9 cellular contexts compared by ENCODE assay signal in the genomic region with DNA sequence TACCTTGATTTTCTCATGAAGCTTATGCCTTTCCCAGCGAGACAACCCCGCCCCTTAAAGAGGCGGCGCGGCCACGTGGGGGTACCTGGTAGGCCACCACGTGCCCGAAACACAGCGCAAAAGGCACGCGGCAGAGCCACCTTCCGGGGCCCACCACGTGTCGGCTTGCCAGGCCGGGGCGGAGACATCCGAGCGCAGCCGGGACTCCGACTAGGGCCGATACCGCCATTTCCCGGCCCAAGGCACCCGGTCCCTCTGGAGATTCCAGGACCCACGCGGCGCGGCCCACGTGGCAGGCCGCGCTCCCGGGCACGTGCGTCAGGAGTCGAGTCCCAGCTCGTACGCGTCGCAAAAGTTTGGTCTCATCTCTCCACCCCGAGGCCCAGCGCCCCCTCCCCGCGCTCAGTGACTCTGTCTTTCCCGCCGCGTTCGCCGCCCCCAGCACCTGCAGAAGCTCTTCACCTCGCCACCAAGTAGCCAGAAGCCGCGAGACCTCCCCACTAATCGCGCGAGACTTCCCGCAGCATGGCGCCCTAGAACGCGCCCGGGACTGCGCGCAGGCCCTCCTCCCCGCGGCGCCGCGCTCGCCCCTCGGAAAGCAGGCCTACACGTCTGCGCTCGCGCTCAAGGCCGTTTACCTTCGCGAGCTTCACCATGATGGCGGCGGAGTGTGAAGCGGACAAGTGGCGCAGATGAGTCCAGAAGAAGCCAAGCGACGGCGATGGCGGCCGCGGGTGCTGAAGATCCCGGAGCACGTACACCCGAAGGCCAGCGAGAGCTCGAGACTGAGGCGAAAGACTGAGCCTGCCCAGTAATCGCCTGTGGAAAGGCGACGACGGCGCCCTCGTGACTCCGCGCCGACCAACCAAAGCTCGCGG. TPM values are rescaled to one million over a fixed set of nuclear protein-coding genes. Genes with fewer than 3 reads are reported as not detected.
DNase-seq lines count a peak whose midpoint lies in the region; ATAC-seq, FAIRE-seq and TF ChIP-seq lines count a peak whose summit lies in the region.
"Had no signal": no experiment of that assay in that cellular context is flagged by ENCODE, and none has a peak within 500 bp of the region (broad histone marks: within the 10 kb centered on the region; RNA-seq: fewer than 3 reads in every experiment).

A gene with protein sequence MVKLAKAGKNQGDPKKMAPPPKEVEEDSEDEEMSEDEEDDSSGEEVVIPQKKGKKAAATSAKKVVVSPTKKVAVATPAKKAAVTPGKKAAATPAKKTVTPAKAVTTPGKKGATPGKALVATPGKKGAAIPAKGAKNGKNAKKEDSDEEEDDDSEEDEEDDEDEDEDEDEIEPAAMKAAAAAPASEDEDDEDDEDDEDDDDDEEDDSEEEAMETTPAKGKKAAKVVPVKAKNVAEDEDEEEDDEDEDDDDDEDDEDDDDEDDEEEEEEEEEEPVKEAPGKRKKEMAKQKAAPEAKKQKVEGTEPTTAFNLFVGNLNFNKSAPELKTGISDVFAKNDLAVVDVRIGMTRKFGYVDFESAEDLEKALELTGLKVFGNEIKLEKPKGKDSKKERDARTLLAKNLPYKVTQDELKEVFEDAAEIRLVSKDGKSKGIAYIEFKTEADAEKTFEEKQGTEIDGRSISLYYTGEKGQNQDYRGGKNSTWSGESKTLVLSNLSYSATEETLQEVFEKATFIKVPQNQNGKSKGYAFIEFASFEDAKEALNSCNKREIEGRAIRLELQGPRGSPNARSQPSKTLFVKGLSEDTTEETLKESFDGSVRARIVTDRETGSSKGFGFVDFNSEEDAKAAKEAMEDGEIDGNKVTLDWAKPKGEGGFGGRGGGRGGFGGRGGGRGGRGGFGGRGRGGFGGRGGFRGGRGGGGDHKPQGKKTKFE (minus strand): TSS at position 787 of the 878 bp plus-strand sequence. CDS start 131 bp downstream, at position 656.

- H3K4me2 ChIP-seq in HepG2 (ENCODE audit: low read depth, low read length), result peak within 1 kb of the TSS; percentile 88

- H3K4me3 ChIP-seq in AG10803 (ENCODE audit: low read length) (peak within 1 kb of the TSS; percentile 96), colonic mucosa (peak within 1 kb of the TSS; percentile 91), HepG2 (replicated peaks in 1 of 3; ENCODE audit: insufficient read depth in 1 of 3, low read depth in 2 of 3, low read length in 3 of 3) (peak within 1 kb of the TSS; percentile 80 to 100 (median 87))

- ATAC-seq in GM19043 (IDR thresholded peaks at IDR 0.05; ENCODE audit: low read depth, unreplicated experiment), result peak; percentile 87
- peak; percentile 81 for ATAC-seq in HG03378 (IDR thresholded peaks at IDR 0.05; ENCODE audit: unreplicated experiment)
- ATAC-seq in HepG2, result peak; percentile 94

- H4K20me1 ChIP-seq in HepG2 (ENCODE audit: insufficient read depth, low read length), result peaks cover 47% of the 10 kb centered on the region

- TF ChIP-seq RAD21 in HepG2 (CRISPR knock-in tag; IDR thresholded peaks at IDR 0.05), result peak; percentile 65

- H2AFZ ChIP-seq in HepG2 (ENCODE audit: low read length), result no peak within 1 kb of the TSS

- TF ChIP-seq POLR2A in HepG2 (IDR thresholded peaks at IDR 0.05; ENCODE audit: insufficient read depth in 1 of 2, low read depth in 2 of 2, low read length in 2 of 2), result peak; percentile 100

- peaks cover 10% of the 10 kb centered on the region for H3K4me1 ChIP-seq in colonic mucosa
- peaks cover 61% of the 10 kb centered on the region for H3K4me1 ChIP-seq in HepG2 (ENCODE audit: insufficient read depth, low read length)

- TF ChIP-seq CTCF in AG10803 (conservative IDR thresholded peaks at IDR 0.05; ENCODE audit: low read length) (no peak), colonic mucosa (IDR thresholded peaks at IDR 0.05) (no peak), HepG2 (CRISPR knock-in tag; IDR thresholded peaks at IDR 0.05) (peak; percentile 35; the same call in 1 of the 2 replicates)

- H3K9ac ChIP-seq in colonic mucosa (ENCODE audit: low read depth in 2 of 2, low read length in 2 of 2) (peak within 1 kb of the TSS; percentile 92 to 99), HepG2 (ENCODE audit: insufficient read depth, low read depth, low read length) (peak within 1 kb of the TSS; percentile 99)

- TF ChIP-seq EP300 in HepG2 (IDR thresholded peaks at IDR 0.05; ENCODE audit: low read depth in 2 of 2, low read length in 2 of 2) (peak; percentile 18 to 53; a peak in 2 of 4 replicates), HepG2 (CRISPR knock-in tag; IDR thresholded peaks at IDR 0.05; ENCODE audit: borderline replicate concordance) (peak; percentile 47)

- H3K27ac ChIP-seq in colonic mucosa (peak within 1 kb of the TSS; percentile 97), HepG2 (ENCODE audit: extremely low read length, insufficient read depth, low read length) (peak within 1 kb of the TSS; percentile 99)

- H3K27me3 ChIP-seq in colonic mucosa (no peaks in the 10 kb centered on the region), HepG2 (ENCODE audit: control insufficient read depth in 1 of 2, insufficient read depth in 2 of 2, low read length in 2 of 2) (peaks cover 0 to 2% of the 10 kb centered on the region in 2 experiments; a peak in 3 of 5 replicates)

- DNase-seq in AG10803 (ENCODE audit: low read depth) (peak; percentile 98), NCI-H460 (ENCODE audit: extremely low read depth, low read depth) (peak; percentile 97), colonic mucosa (peak; percentile 83), HepG2 (ENCODE audit: low spot score) (peak; percentile 96)
- DNase-seq in activated CD4-positive, alpha-beta T cell treated with anti-CD3 and anti-CD28 coated beads for 4 hours, result peak; percentile 88 to 91
- DNase-seq in stimulated activated CD4-positive, alpha-beta T cell treated with anti-CD3 and anti-CD28 coated beads, Interleukin-4, amount 100 ng/mL, for 48 hours (ENCODE audit: low read depth in 2 of 2), result peak; percentile 73 to 79

- peaks cover 55% of the 10 kb centered on the region for H3K79me2 ChIP-seq in HepG2 (ENCODE audit: insufficient read depth, low read length)

- POLR2A ChIA-PET in HepG2 (lab: Yijun Ruan, JAX), result interaction anchor here (0.5 to 5.1 kb wide), 62 partner anchors 10 to 751 kb away, joined by 3 to 155 read pairs (median 5); a partner anchor contains a TSS

- intact Hi-C loops in colonic mucosa (cut with DNase I) (loop anchor here (5.0 kb wide), 1 partner anchor 52 kb away; no protein-coding TSS in a partner anchor), HepG2 (cut with micrococcal nuclease; ENCODE audit: unreplicated experiment) (loop anchor here (5.0 kb wide), 2 partner anchors 248 to 412 kb away; no protein-coding TSS in a partner anchor)

- TSS peak; percentile 52 for BruUV-seq in HepG2 (replicated peaks; lab: Mats Ljungman, UMichigan)

- CTCF ChIA-PET in HepG2 (lab: Yijun Ruan, JAX; ENCODE audit: low intra/inter-chr PET ratio, low total read pairs), result no interaction called here

- H3K9me3 ChIP-seq in colonic mucosa (no peaks in the 10 kb centered on the region), HepG2 (ENCODE audit: low read length) (no peaks in the 10 kb centered on the region)

- in situ Hi-C loops in HepG2 (cut with HindIII; ENCODE audit: extremely low pct_ligation_motif_present, low pct_unique_long_range_greater_than_20kb), result no loop called here

- peak; percentile 63 for FAIRE-seq in HepG2 (lab: Jason Lieb, UNC)
- FAIRE-seq: endometrium had no signal

- H3K36me3 ChIP-seq in colonic mucosa (peaks cover 29% of the 10 kb centered on the region), HepG2 (replicated peaks in 1 of 2; ENCODE audit: control insufficient read depth in 1 of 2, insufficient read depth in 2 of 2, low read length in 2 of 2) (peaks cover 28 to 43% of the 10 kb centered on the region in 2 experiments)

- WGBS in HepG2 (ENCODE audit: low lambda C conversion rate), result 1% methylated on average over 47 of the region's 102 CpGs

TF ChIP-seq in HepG2, 621 proteins besides CTCF, POLR2A, EP300 and RAD21 (continues in another document):
- TF ChIP-seq EEA1 (CRISPR knock-in tag; IDR thresholded peaks at IDR 0.05; ENCODE audit: borderline replicate concordance), result peak; percentile 87; the same call in 1 of the 2 replicates
- TF ChIP-seq, protein P1, sequence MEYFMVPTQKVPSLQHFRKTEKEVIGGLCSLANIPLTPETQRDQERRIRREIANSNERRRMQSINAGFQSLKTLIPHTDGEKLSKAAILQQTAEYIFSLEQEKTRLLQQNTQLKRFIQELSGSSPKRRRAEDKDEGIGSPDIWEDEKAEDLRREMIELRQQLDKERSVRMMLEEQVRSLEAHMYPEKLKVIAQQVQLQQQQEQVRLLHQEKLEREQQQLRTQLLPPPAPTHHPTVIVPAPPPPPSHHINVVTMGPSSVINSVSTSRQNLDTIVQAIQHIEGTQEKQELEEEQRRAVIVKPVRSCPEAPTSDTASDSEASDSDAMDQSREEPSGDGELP (IDR thresholded peaks at IDR 0.05; ENCODE audit: borderline replicate concordance, low read depth), result no peak; the same call in 1 of the 2 replicates
- peak; percentile 95 for TF ChIP-seq ZNF547 (CRISPR knock-in tag; IDR thresholded peaks at IDR 0.05)
- TF ChIP-seq HDAC2 (CRISPR knock-in tag; IDR thresholded peaks at IDR 0.05), result peak; percentile 43

RNA-seq across cellular contexts. Expression of the gene that starts here (rescaled TPM):
- total RNA-seq in NCI-H460 (2014; rRNA removed; shearing (Covaris generic)), result 339 and 396 TPM in 2 replicates
- polyA plus RNA-seq in NCI-H460 (2014; cell fraction: nucleus; rRNA removed), result 185 and 195 TPM in 2 replicates
- 100 to 1,000 TPM; 309 to 534 TPM for total RNA-seq in colonic mucosa
- total RNA-seq in HepG2 (2016; rRNA removed; fragmentation: Illumina TruSeq; extraction: Trizol), result 779 and 1,144 TPM in 2 replicates
- total RNA-seq in HepG2 (2016; cell fraction: cytosol; rRNA removed; fragmentation: Illumina TruSeq; extraction: Trizol; ENCODE audit: low read depth), result 61.7 and 76.7 TPM in 2 replicates
- total RNA-seq in HepG2 (2016; cell fraction: insoluble cytoplasmic fraction; rRNA removed; fragmentation: Illumina TruSeq; extraction: Trizol), result 790 and 1,072 TPM in 2 replicates
- total RNA-seq in HepG2 (2016; cell fraction: membrane; rRNA removed; fragmentation: Illumina TruSeq; extraction: Trizol), result 128 and 141 TPM in 2 replicates
- 591 and 635 TPM in 2 replicates for total RNA-seq in HepG2 (2016; cell fraction: nucleus; rRNA removed; fragmentation: Illumina TruSeq; extraction: Trizol)
- 91.5 and 105 TPM in 2 replicates for polyA plus RNA-seq in HepG2 (2011; rRNA removed)
- 50.8 and 75.9 TPM in 2 replicates for polyA plus RNA-seq in HepG2 (2011; cell fraction: cytosol; rRNA removed)
- 99.7 and 139 TPM in 2 replicates for polyA plus RNA-seq in HepG2 (2011; cell fraction: nucleus; rRNA removed)
- polyA plus RNA-seq in HepG2 (2012), result 351 and 573 TPM in 2 replicates
- 29.0 and 32.7 TPM in 2 replicates for polyA plus RNA-seq in HepG2 (2016; cell fraction: cytosol; fragmentation: Illumina TruSeq; extraction: Trizol; ENCODE audit: low read depth)
- 1,733 and 1,875 TPM in 2 replicates for polyA plus RNA-seq in HepG2 (2016; cell fraction: insoluble cytoplasmic fraction; fragmentation: Illumina TruSeq; extraction: Trizol; ENCODE audit: low read depth)
- 54.0 and 78.7 TPM in 2 replicates for polyA plus RNA-seq in HepG2 (2016; cell fraction: membrane; fragmentation: Illumina TruSeq; extraction: Trizol; ENCODE audit: low read depth)
- 1,027 and 1,033 TPM in 2 replicates for polyA plus RNA-seq in HepG2 (2016; cell fraction: nucleus; fragmentation: Illumina TruSeq; extraction: Trizol; ENCODE audit: insufficient read depth, low read depth)
- polyA minus RNA-seq in HepG2 (2011; rRNA and poly(A)+ RNA removed; ENCODE audit: low replicate concordance), result 22.3 and 47.2 TPM in 2 replicates
- 85.0 and 124 TPM in 2 replicates for polyA minus RNA-seq in HepG2 (2011; cell fraction: cytosol; rRNA and poly(A)+ RNA removed)
- 218 and 248 TPM in 2 replicates for polyA minus RNA-seq in HepG2 (2011; cell fraction: nucleus; rRNA and poly(A)+ RNA removed)

Comparison
In these comparisons a context has a peak if more than half of its experiments do, and no peak if none do; other contexts are left out.
1. Peak in every context shown above with its lines: DNase-seq, ATAC-seq, H3K4me3 ChIP-seq and H3K27ac ChIP-seq.